28 cellular contexts compared by ENCODE assay signal in genomic region chr1:71817028-71817427, GRCh38.
"Had no signal": no experiment of that assay in that cellular context is flagged by ENCODE, and none has a peak within 500 bp of the region (broad histone marks: within the 10 kb centered on the region; RNA-seq: fewer than 3 reads in every experiment).

No MANE protein-coding gene starts in this region.

- H3K27ac ChIP-seq: epithelial cell of prostate, esophagus squamous epithelium, gastrocnemius medialis, heart right ventricle, left lung, lower lobe of right lung had no signal

- H3K27ac Mint-ChIP-seq: dendritic cell treated with granulocyte-macrophage colony-stimulating factor and Interleukin-4, amounts not matched to agents 40 ng/mL and 50 ng/mL, for 4 days; effector memory CD8-positive, alpha-beta T cell; endodermal cell; mesothelial cell of epicardium; naive thymus-derived CD8-positive, alpha-beta T cell had no signal

- H3K9me3 Mint-ChIP-seq: endodermal cell, mesothelial cell of epicardium had no signal

- H3K36me3 ChIP-seq: esophagus squamous epithelium, gastrocnemius medialis, heart right ventricle, left lung, lower lobe of right lung had no signal

- DNase-seq: cortex of kidney; effector CD8-positive, alpha-beta T cell; effector memory CD8-positive, alpha-beta T cell; endodermal cell; erythroblast; esophagus squamous epithelium; foreskin fibroblast; foreskin melanocyte; gastrocnemius medialis; glutamatergic neuron; head of caudate nucleus; heart right ventricle; hippocampal formation; left cardiac atrium; left lung; left ventricle myocardium superior; lower lobe of right lung; mesenchymal stem cell; mucosa of descending colon; naive B cell; naive thymus-derived CD8-positive, alpha-beta T cell had no signal

- ATAC-seq: effector memory CD8-positive, alpha-beta T cell; esophagus mucosa; gastrocnemius medialis; heart right ventricle; left cardiac atrium; left lung; left ventricle myocardium superior; lower lobe of right lung; mucosa of descending colon; naive thymus-derived CD8-positive, alpha-beta T cell had no signal

- FAIRE-seq: endometrium, islet of Langerhans, keratinocyte had no signal

- H3K9me3 ChIP-seq: esophagus squamous epithelium, gastrocnemius medialis, left lung, lower lobe of right lung, mucosa of descending colon had no signal

- H3K4me1 ChIP-seq: esophagus squamous epithelium, gastrocnemius medialis, heart right ventricle, left lung, lower lobe of right lung had no signal

- H3K27me3 ChIP-seq: esophagus squamous epithelium, gastrocnemius medialis, heart right ventricle, left lung had no signal

- H3K27me3 Mint-ChIP-seq: dendritic cell treated with granulocyte-macrophage colony-stimulating factor and Interleukin-4, amounts not matched to agents 40 ng/mL and 50 ng/mL, for 4 days; effector memory CD8-positive, alpha-beta T cell; naive B cell; naive thymus-derived CD8-positive, alpha-beta T cell had no signal

- H3K4me1 Mint-ChIP-seq: endodermal cell; mesothelial cell of epicardium; naive thymus-derived CD8-positive, alpha-beta T cell had no signal

- H3K36me3 Mint-ChIP-seq: mesothelial cell of epicardium; naive B cell; naive thymus-derived CD8-positive, alpha-beta T cell had no signal

- H3K4me3 ChIP-seq: esophagus squamous epithelium, gastrocnemius medialis, heart right ventricle, left lung, lower lobe of right lung, mucosa of descending colon had no signal

- H3K4me3 Mint-ChIP-seq: dendritic cell treated with granulocyte-macrophage colony-stimulating factor and Interleukin-4, amounts not matched to agents 40 ng/mL and 50 ng/mL, for 4 days; effector memory CD8-positive, alpha-beta T cell; endodermal cell; mesothelial cell of epicardium; naive B cell; naive thymus-derived CD8-positive, alpha-beta T cell had no signal
